ENCODE assay signal across 1 cellular context in genomic region chr13:50200988-50201387, GRCh38.
TF ChIP-seq lines count a peak whose summit lies in the region.

No MANE protein-coding gene starts in this region.

TF ChIP-seq in HEK293, 187 proteins besides CTCF, POLR2A, EP300 and RAD21 (continued from another document):
- TF ChIP-seq ZBTB6 (tag by site-specific recombination; IDR thresholded peaks at IDR 0.05) = peak; percentile 74; the same call in 1 of the 2 replicates
- TF ChIP-seq ZSCAN4 (tag by site-specific recombination; IDR thresholded peaks at IDR 0.05) = no peak
- 0 out of 2 replicates have a peak, but pooled peaks have one; percentile 9 for TF ChIP-seq ZNF629 (tag by site-specific recombination; IDR thresholded peaks at IDR 0.05)
- peak; percentile 92 for TF ChIP-seq PRDM6 (tag by site-specific recombination; IDR thresholded peaks at IDR 0.05)
- peak; percentile 28; the same call in 1 of the 2 replicates for TF ChIP-seq ZNF600 (tag by site-specific recombination; IDR thresholded peaks at IDR 0.05)
- TF ChIP-seq FEZF1 (tag by site-specific recombination; IDR thresholded peaks at IDR 0.05) = peak; percentile 53
